ENCODE assay signal across 21 cellular contexts in genomic region chrX:16311671-16312070, GRCh38.
A peak's percentile ranks its signal among the peaks of the same experiment; 100 is the strongest.
DNase-seq lines count a peak whose midpoint lies in the region; ATAC-seq and TF ChIP-seq lines count a peak whose summit lies in the region.
"Had no signal": no experiment of that assay in that cellular context is flagged by ENCODE, and none has a peak within 500 bp of the region (broad histone marks: within the 10 kb centered on the region; RNA-seq: fewer than 3 reads in every experiment).

No MANE protein-coding gene starts in this region.

- H2BK5ac ChIP-seq in trophoblast cell (ENCODE audit: low read depth, low read length, poor library complexity), result no peak overlapping the region

- intact Hi-C loops in Calu3 (cut with micrococcal nuclease; ENCODE audit: unreplicated experiment), result no loop called here

- no CpG with 5 or more reads among the region's 4 CpGs for WGBS in trophoblast cell (ENCODE audit: extremely low coverage, insufficient coverage, insufficient read length)

- H2AFZ ChIP-seq in trophoblast cell (ENCODE audit: insufficient read depth, low read length, poor library complexity), result no peak overlapping the region
- H2AFZ ChIP-seq: GM23248 had no signal

- ATAC-seq in GM19328 (IDR thresholded peaks at IDR 0.05; ENCODE audit: unreplicated experiment), result no peak
- ATAC-seq: CD8-positive, alpha-beta T cell had no signal

- CTCF ChIA-PET in Calu3 (lab: Charles Lee), result interaction anchor here (0.7 kb wide), 1 partner anchor 383 kb away, joined by 7 read pairs; no protein-coding TSS in a partner anchor

- H3K9ac ChIP-seq in HUES6 (ENCODE audit: low read length) (no peak overlapping the region), iPS-20b (ENCODE audit: low read depth, low read length) (no peak overlapping the region; the same call in 1 of the 2 replicates), trophoblast cell (ENCODE audit: low read length) (no peak overlapping the region)
- H3K9ac ChIP-seq: BLaER1, GM23248 had no signal

- no peak overlapping the region for H3K18ac ChIP-seq in trophoblast cell (ENCODE audit: low read length)

- H3K27ac ChIP-seq in HUES6 (ENCODE audit: low read depth, low read length) (peak overlapping the region; percentile 44; the same call in 1 of the 2 replicates), iPS-20b (ENCODE audit: low read length) (peak overlapping the region; percentile 62), trophoblast cell (ENCODE audit: low read depth, low read length) (no peak overlapping the region)
- H3K27ac ChIP-seq: 22Rv1, BLaER1, C4-2B, GM23248 had no signal

- H3K4me3 Mint-ChIP-seq in Calu3 (ENCODE audit: low read depth, unreplicated experiment) (no peak overlapping the region), glutamatergic neuron (ENCODE audit: unreplicated experiment) (no peak overlapping the region)
- H3K4me3 Mint-ChIP-seq: B cell; CD4-positive, CD25-positive, alpha-beta regulatory T cell; CD8-positive, alpha-beta T cell; HFFc6 had no signal

- no peak overlapping the region for H3K4me2 ChIP-seq in trophoblast cell (ENCODE audit: low read length)
- H3K4me2 ChIP-seq: BLaER1 had no signal

- no peaks in the 10 kb centered on the region for H3K79me1 ChIP-seq in trophoblast cell (ENCODE audit: low read length)

- no peak for TF ChIP-seq CTCF in Calu3 (IDR thresholded peaks at IDR 0.05; ENCODE audit: unreplicated experiment)
- TF ChIP-seq CTCF in glutamatergic neuron (IDR thresholded peaks at IDR 0.05; ENCODE audit: partially characterized antibody, unreplicated experiment), result no peak

- H3K36me3 Mint-ChIP-seq in Calu3 (ENCODE audit: insufficient read depth, unreplicated experiment) (no peaks in the 10 kb centered on the region), glutamatergic neuron (ENCODE audit: unreplicated experiment) (no peaks in the 10 kb centered on the region)
- H3K36me3 Mint-ChIP-seq: CD4-positive, CD25-positive, alpha-beta regulatory T cell; CD8-positive, alpha-beta T cell had no signal

- H4K12ac ChIP-seq in trophoblast cell (ENCODE audit: low read depth, low read length), result no peak overlapping the region

- DNase-seq in Calu3, result no peak
- peak; percentile 29 to 81 for DNase-seq in trophoblast cell
- DNase-seq in glutamatergic neuron, result no peak
- DNase-seq in mucosa of gallbladder (ENCODE audit: low spot score), result no peak
- DNase-seq: Caco-2; CD4-positive, CD25-positive, alpha-beta regulatory T cell; CD8-positive, alpha-beta T cell; DMS 273 treated with DMSO at 0.1 percent for 48 hours; DMS79; EL; GDM1; GM23248; HFFc6 had no signal

- H2BK12ac ChIP-seq in trophoblast cell (ENCODE audit: low read length), result no peak overlapping the region

- H3K27me3 ChIP-seq in HUES6 (ENCODE audit: control insufficient read depth, insufficient read depth, low read length) (no peaks in the 10 kb centered on the region), iPS-20b (ENCODE audit: insufficient read depth, low read length) (no peaks in the 10 kb centered on the region), trophoblast cell (ENCODE audit: insufficient read depth, low read length) (no peaks in the 10 kb centered on the region)

- H3K4me3 ChIP-seq in HUES6 (ENCODE audit: low read depth, low read length), result no peak overlapping the region
- no peak overlapping the region for H3K4me3 ChIP-seq in iPS-20b (ENCODE audit: low read length)
- no peak overlapping the region for H3K4me3 ChIP-seq in trophoblast cell (ENCODE audit: low read depth, low read length)
- H3K4me3 ChIP-seq: BLaER1, GM23248, HAP-1 had no signal

- H3K9me3 Mint-ChIP-seq in Calu3 (ENCODE audit: low read depth, unreplicated experiment) (peaks cover 2% of the 10 kb centered on the region), glutamatergic neuron (ENCODE audit: unreplicated experiment) (no peaks in the 10 kb centered on the region)
- H3K9me3 Mint-ChIP-seq: CD8-positive, alpha-beta T cell; HFFc6 had no signal

- H3K23ac ChIP-seq in trophoblast cell (ENCODE audit: low read length), result no peak overlapping the region

- no peak overlapping the region for H4K91ac ChIP-seq in trophoblast cell (ENCODE audit: low read depth, low read length)

- H3K4me1 Mint-ChIP-seq in Calu3 (ENCODE audit: low read depth, unreplicated experiment), result peaks cover 35% of the 10 kb centered on the region
- no peaks in the 10 kb centered on the region for H3K4me1 Mint-ChIP-seq in glutamatergic neuron (ENCODE audit: low read depth, unreplicated experiment)
- H3K4me1 Mint-ChIP-seq: B cell had no signal

- H3K14ac ChIP-seq in trophoblast cell (ENCODE audit: low read length), result no peak overlapping the region

- no peak overlapping the region for H3K4ac ChIP-seq in trophoblast cell (ENCODE audit: low read depth, low read length)

- no peaks in the 10 kb centered on the region for H3K79me2 ChIP-seq in trophoblast cell (ENCODE audit: control insufficient read depth, insufficient read depth, low read length, poor library complexity)

- no peak overlapping the region for H2AK5ac ChIP-seq in trophoblast cell (ENCODE audit: low read length)

- no TSS peak for BruUV-seq in Calu3 (replicated peaks; lab: Mats Ljungman, UMichigan)

- H3K4me1 ChIP-seq in HUES6 (ENCODE audit: control insufficient read depth, insufficient read depth, low read length), result peaks cover 57% of the 10 kb centered on the region
- H3K4me1 ChIP-seq in iPS-20b (ENCODE audit: insufficient read depth, low read length), result peaks cover 11% of the 10 kb centered on the region
- no peaks in the 10 kb centered on the region for H3K4me1 ChIP-seq in trophoblast cell (ENCODE audit: control insufficient read depth in 1 of 2, insufficient read depth in 2 of 2, low read length in 2 of 2)
- H3K4me1 ChIP-seq: BLaER1, Caco-2 had no signal

- no peaks in the 10 kb centered on the region for H3K9me3 ChIP-seq in HUES6 (ENCODE audit: control insufficient read depth, insufficient read depth, low read depth, low read length)
- H3K9me3 ChIP-seq in iPS-20b (ENCODE audit: insufficient read depth, low read depth, low read length), result no peaks in the 10 kb centered on the region
- no peaks in the 10 kb centered on the region for H3K9me3 ChIP-seq in trophoblast cell (ENCODE audit: insufficient read depth, low read depth, low read length)
- H3K9me3 ChIP-seq: BLaER1, Caco-2, HAP-1 had no signal

- H3K36me3 ChIP-seq in HUES6 (ENCODE audit: control insufficient read depth, insufficient read depth, low read length) (no peaks in the 10 kb centered on the region), iPS-20b (ENCODE audit: insufficient read depth, low read depth, low read length) (no peaks in the 10 kb centered on the region), trophoblast cell (ENCODE audit: control insufficient read depth in 1 of 2, insufficient read depth in 2 of 2, low read length in 2 of 2) (no peaks in the 10 kb centered on the region)
- H3K36me3 ChIP-seq: BLaER1, HAP-1 had no signal

- H2BK120ac ChIP-seq in trophoblast cell (ENCODE audit: insufficient read depth, low read length, poor library complexity), result no peak overlapping the region

- H3K27me3 Mint-ChIP-seq in Calu3 (ENCODE audit: unreplicated experiment) (no peaks in the 10 kb centered on the region), glutamatergic neuron (ENCODE audit: unreplicated experiment) (no peaks in the 10 kb centered on the region)
- H3K27me3 Mint-ChIP-seq: CD4-positive, CD25-positive, alpha-beta regulatory T cell had no signal

- H4K8ac ChIP-seq in trophoblast cell (ENCODE audit: low read depth, low read length), result no peak overlapping the region

- H3K27ac Mint-ChIP-seq in Calu3 (ENCODE audit: unreplicated experiment) (peak overlapping the region; percentile 50), glutamatergic neuron (ENCODE audit: unreplicated experiment) (no peak overlapping the region)
- H3K27ac Mint-ChIP-seq: B cell; CD4-positive, CD25-positive, alpha-beta regulatory T cell; CD8-positive, alpha-beta T cell; HFFc6 had no signal

Comparison
In these comparisons a context has a peak if more than half of its experiments do, and no peak if none do; other contexts are left out.
1. DNase-seq: peak in trophoblast cell (2 of 2); none in Calu3 (single experiment), glutamatergic neuron (single experiment) and mucosa of gallbladder (single experiment).